ENCODE assay signal across 1 cellular context in genomic region chr6:56540950-56541600, GRCh38.
TF ChIP-seq lines count a peak whose summit lies in the region.

No MANE protein-coding gene starts in this region.

TF ChIP-seq in K562, 482 proteins besides CTCF, POLR2A, EP300 and RAD21 (continued from another document):
- TF ChIP-seq HOMEZ (CRISPR knock-in tag; IDR thresholded peaks at IDR 0.05) (no peak), ATF1 (CRISPR knock-in tag; IDR thresholded peaks at IDR 0.05) (no peak), ATF1 (tag; IDR thresholded peaks at IDR 0.05) (0 out of 2 replicates have a peak, but pooled peaks have one; percentile 61), MGA (IDR thresholded peaks at IDR 0.05) (peak; percentile 48; the same call in 1 of the 2 replicates), ATF7 (IDR thresholded peaks at IDR 0.05) (peak; percentile 27; the same call in 1 of the 2 replicates), ARID1B (IDR thresholded peaks at IDR 0.05) (peak; percentile 26; the same call in 1 of the 2 replicates), CEBPG (CRISPR knock-in tag; IDR thresholded peaks at IDR 0.05) (no peak), CEBPG (tag; conservative IDR thresholded peaks at IDR 0.05 in 1 of 2, IDR thresholded peaks at IDR 0.05 in 1 of 2) (peak in 1 of 2 experiments; percentile 35; a peak in 1 of 4 replicates), JUND (IDR thresholded peaks at IDR 0.05; ENCODE audit: borderline replicate concordance, low read depth, low read length) (no peak), JUND (tag; IDR thresholded peaks at IDR 0.05; ENCODE audit: borderline replicate concordance, low read depth, low read length) (peak; percentile 16; the same call in 1 of the 3 replicates), SPI1 (IDR thresholded peaks at IDR 0.05; ENCODE audit: borderline replicate concordance, low read depth, low read length) (peak; percentile 86), E2F3 (CRISPR knock-in tag; IDR thresholded peaks at IDR 0.05) (no peak), CREM (IDR thresholded peaks at IDR 0.05; ENCODE audit: low read depth) (peak; percentile 44; the same call in 1 of the 2 replicates)
